In genomic region chr2:27085062-27085669, GRCh38 we compare ENCODE assay signal across 8 cellular contexts. TPM values are rescaled to one million over a fixed set of nuclear protein-coding genes. Genes with fewer than 3 reads are reported as not detected.
DNase-seq lines count a peak whose midpoint lies in the region; ATAC-seq and TF ChIP-seq lines count a peak whose summit lies in the region.

No MANE protein-coding gene starts in this region.

- H3K36me3 ChIP-seq in ACC112 (ENCODE audit: insufficient read depth, low read length) (no peaks in the 10 kb centered on the region), Loucy (ENCODE audit: insufficient read depth, low read length) (no peaks in the 10 kb centered on the region)
- no peaks in the 10 kb centered on the region for H3K36me3 ChIP-seq in naive thymus-derived CD4-positive, alpha-beta T cell (ENCODE audit: control insufficient read depth in 2 of 3, insufficient read depth in 3 of 3, low read length in 3 of 3)

- no peak for TF ChIP-seq CTCF in Loucy (conservative IDR thresholded peaks at IDR 0.05; ENCODE audit: low read length)

- H3K4me3 ChIP-seq in ACC112 (ENCODE audit: low read depth, low read length) (peak overlapping the region; percentile 94), Loucy (ENCODE audit: low read length, poor library complexity, severe bottlenecking) (peak overlapping the region; percentile 78)
- H3K4me3 ChIP-seq in naive thymus-derived CD4-positive, alpha-beta T cell (ENCODE audit: low read length): peak overlapping the region; percentile 68

- intact Hi-C loops in dendritic cell treated with granulocyte-macrophage colony-stimulating factor and Interleukin-4, amounts not matched to agents 40 ng/mL and 50 ng/mL, for 4 days (cut with micrococcal nuclease): loop anchor here (5.0 kb wide), 1 partner anchor 127 kb away; the partner anchor contains the start of genes ATRAID and SLC5A6
- intact Hi-C loops in naive thymus-derived CD4-positive, alpha-beta T cell (cut with micrococcal nuclease): loop anchor here (5.0 to 10.0 kb wide), 3 partner anchors 177 to 400 kb away; partner anchors contain the start of genes CENPA (in 1 of the 2), IFT172 (in 1 of the 2) and SLC30A3 (in 1 of the 2)
- intact Hi-C loops in left colon (cut with DNase I, micrococcal nuclease): loop anchor here (5.0 to 10.0 kb wide), 2 partner anchors 50 to 123 kb away; partner anchors contain the start of gene TMEM214 (in 1 of the 2)

- ATAC-seq in naive thymus-derived CD4-positive, alpha-beta T cell: no peak
- ATAC-seq in GM18498 (IDR thresholded peaks at IDR 0.05; ENCODE audit: unreplicated experiment): no peak
- ATAC-seq in left colon: no peak

- H3K4me2 ChIP-seq in Loucy (ENCODE audit: low read depth, low read length, poor library complexity, severe bottlenecking): peak overlapping the region; percentile 69

- H3K27me3 ChIP-seq in ACC112 (ENCODE audit: insufficient read depth, low read length): no peaks in the 10 kb centered on the region
- H3K27me3 ChIP-seq in Loucy (ENCODE audit: insufficient read depth, low read length, poor library complexity, severe bottlenecking): no peaks in the 10 kb centered on the region
- H3K27me3 ChIP-seq in naive thymus-derived CD4-positive, alpha-beta T cell (ENCODE audit: control insufficient read depth in 2 of 2, insufficient read depth in 2 of 2, low read length in 2 of 2): no peaks in the 10 kb centered on the region

- POLR2A ChIA-PET in naive thymus-derived CD4-positive, alpha-beta T cell (lab: Charles Lee): interaction anchor here (1.5 to 12.0 kb wide), 4 partner anchors 12 to 51 kb away, joined by 3 to 134 read pairs (median 55); partner anchors contain the start of genes AGBL5 and OST4

- H3K79me2 ChIP-seq in ACC112 (ENCODE audit: control insufficient read depth, insufficient read depth, low read length, unreplicated experiment) (peaks cover 8% of the 10 kb centered on the region), Loucy (ENCODE audit: insufficient read depth, low read length) (peaks cover 21% of the 10 kb centered on the region; the same call in 1 of the 2 replicates)

- peaks cover 2% of the 10 kb centered on the region for H3K27me3 Mint-ChIP-seq in dendritic cell treated with granulocyte-macrophage colony-stimulating factor and Interleukin-4, amounts not matched to agents 40 ng/mL and 50 ng/mL, for 4 days
- H3K27me3 Mint-ChIP-seq in naive thymus-derived CD4-positive, alpha-beta T cell: no peaks in the 10 kb centered on the region

- H3K4me3 Mint-ChIP-seq in dendritic cell treated with granulocyte-macrophage colony-stimulating factor and Interleukin-4, amounts not matched to agents 40 ng/mL and 50 ng/mL, for 4 days: peak overlapping the region; percentile 87
- peak overlapping the region; percentile 56 to 91 (median 80) for H3K4me3 Mint-ChIP-seq in naive thymus-derived CD4-positive, alpha-beta T cell

- no peaks in the 10 kb centered on the region for H3K9me3 ChIP-seq in Loucy (ENCODE audit: insufficient read depth, low read depth, low read length)
- H3K9me3 ChIP-seq in naive thymus-derived CD4-positive, alpha-beta T cell (ENCODE audit: control insufficient read depth in 2 of 3, low read length in 3 of 3): no peaks in the 10 kb centered on the region

- no peaks in the 10 kb centered on the region for H3K36me3 Mint-ChIP-seq in dendritic cell treated with granulocyte-macrophage colony-stimulating factor and Interleukin-4, amounts not matched to agents 40 ng/mL and 50 ng/mL, for 4 days (ENCODE audit: low read depth)
- no peaks in the 10 kb centered on the region for H3K36me3 Mint-ChIP-seq in naive thymus-derived CD4-positive, alpha-beta T cell

- no peaks in the 10 kb centered on the region for H3K9me3 Mint-ChIP-seq in dendritic cell treated with granulocyte-macrophage colony-stimulating factor and Interleukin-4, amounts not matched to agents 40 ng/mL and 50 ng/mL, for 4 days
- H3K9me3 Mint-ChIP-seq in naive thymus-derived CD4-positive, alpha-beta T cell: no peaks in the 10 kb centered on the region

- no peak overlapping the region for H3K27ac ChIP-seq in ACC112 (ENCODE audit: low read depth, low read length)
- H3K27ac ChIP-seq in naive thymus-derived CD4-positive, alpha-beta T cell (ENCODE audit: low read depth, low read length): peak overlapping the region; percentile 90

- no peaks in the 10 kb centered on the region for H4K20me1 ChIP-seq in Loucy (ENCODE audit: insufficient read depth, low read length, poor library complexity, severe bottlenecking)

- no peak overlapping the region for H2AFZ ChIP-seq in ACC112 (ENCODE audit: low read length, unreplicated experiment)
- H2AFZ ChIP-seq in Loucy (ENCODE audit: low read length): no peak overlapping the region

- peak overlapping the region; percentile 89 for H3K27ac Mint-ChIP-seq in dendritic cell treated with granulocyte-macrophage colony-stimulating factor and Interleukin-4, amounts not matched to agents 40 ng/mL and 50 ng/mL, for 4 days
- peak overlapping the region in 8 of 9 donors; percentile 48 to 75 (median 59) for H3K27ac Mint-ChIP-seq in naive thymus-derived CD4-positive, alpha-beta T cell

- H3K4me1 Mint-ChIP-seq in dendritic cell treated with granulocyte-macrophage colony-stimulating factor and Interleukin-4, amounts not matched to agents 40 ng/mL and 50 ng/mL, for 4 days (ENCODE audit: low read depth): peaks cover 60% of the 10 kb centered on the region
- H3K4me1 Mint-ChIP-seq in naive thymus-derived CD4-positive, alpha-beta T cell: peaks cover 19 to 55% (median 37%) of the 10 kb centered on the region in 7 donors

- DNase-seq in naive thymus-derived CD4-positive, alpha-beta T cell: no peak
- no peak for DNase-seq in activated CD4-positive, CD25-positive, alpha-beta regulatory T cell treated with anti-CD3 and anti-CD28 coated beads, Interleukin-2, amount 50 U/mL, for 72 hours
- DNase-seq in left colon (no peak), HCEC 1CT (no peak)

- no peaks in the 10 kb centered on the region for H3K9me2 ChIP-seq in Loucy (replicated peaks; ENCODE audit: low read depth, low read length)

- peaks cover 16% of the 10 kb centered on the region for H3K4me1 ChIP-seq in ACC112 (ENCODE audit: control insufficient read depth, insufficient read depth, low read length, unreplicated experiment)
- H3K4me1 ChIP-seq in Loucy (ENCODE audit: insufficient read depth, low read length, poor library complexity, severe bottlenecking): peaks cover 53% of the 10 kb centered on the region
- H3K4me1 ChIP-seq in naive thymus-derived CD4-positive, alpha-beta T cell (ENCODE audit: control insufficient read depth in 2 of 2, insufficient read depth in 2 of 2, low read length in 2 of 2): peaks cover 22 to 23% of the 10 kb centered on the region in 2 donors

- CTCF ChIA-PET in naive thymus-derived CD4-positive, alpha-beta T cell (lab: Charles Lee): interaction anchor here (1.2 to 2.1 kb wide), 3 partner anchors 14 to 218 kb away, joined by 4 to 6 read pairs (median 5); partner anchors contain the start of genes AGBL5 and OST4

- H3F3A ChIP-seq in Loucy (ENCODE audit: low read depth): peaks cover 7% of the 10 kb centered on the region; the same call in 1 of the 2 replicates

- peak overlapping the region; percentile 79 for H3K9ac ChIP-seq in Loucy (ENCODE audit: low read depth, low read length, poor library complexity, severe bottlenecking)

RNA-seq across cellular contexts. Expression of gene KHK, which starts 1.4 kb away (rescaled TPM):
- 10 to 100 TPM in 1 of 5 experiments, 1 to 10 TPM in 4; 5.8 to 13.8 (median 6.2) TPM for total RNA-seq in naive thymus-derived CD4-positive, alpha-beta T cell
- 1 to 10 TPM; 7.6 to 8.8 TPM for polyA plus RNA-seq in naive thymus-derived CD4-positive, alpha-beta T cell
- 10 to 100 TPM in 1 of 2 donors, 1 to 10 TPM in 1; 8.8 to 13.4 TPM for total RNA-seq in left colon

RNA-seq across cellular contexts. Expression of gene EMILIN1, which starts 6.8 kb away (rescaled TPM):
- 1 to 10 TPM in 1 of 5 experiments, under 1 TPM in 4; 0.35 to 1.4 (median 0.61) TPM for total RNA-seq in naive thymus-derived CD4-positive, alpha-beta T cell
- polyA plus RNA-seq in naive thymus-derived CD4-positive, alpha-beta T cell: 1 to 10 TPM in 1 of 2 donors, under 1 TPM in 1; 0.89 to 1.1 TPM
- total RNA-seq in left colon: 10 to 100 TPM in 1 of 2 donors, 1 to 10 TPM in 1; 8.4 to 41.6 TPM

RNA-seq across cellular contexts. Expression of gene OST4, which starts 13.7 kb away (rescaled TPM):
- total RNA-seq in naive thymus-derived CD4-positive, alpha-beta T cell: 100 to 1,000 TPM; 241 to 398 (median 263) TPM
- polyA plus RNA-seq in naive thymus-derived CD4-positive, alpha-beta T cell: 100 to 1,000 TPM; 747 to 884 TPM
- total RNA-seq in left colon: 100 to 1,000 TPM; 243 to 278 TPM

RNA-seq across cellular contexts. Expression of gene AGBL5, which starts 33.7 kb away (rescaled TPM):
- total RNA-seq in naive thymus-derived CD4-positive, alpha-beta T cell: 10 to 100 TPM in 4 of 5 experiments, 1 to 10 TPM in 1; 7.6 to 15.7 (median 12.4) TPM
- polyA plus RNA-seq in naive thymus-derived CD4-positive, alpha-beta T cell: 10 to 100 TPM in 1 of 2 donors, 1 to 10 TPM in 1; 8.0 to 10.4 TPM
- total RNA-seq in left colon: 10 to 100 TPM; 14.7 to 16.1 TPM

RNA-seq across cellular contexts. Expression of gene CGREF1, which starts 33.8 kb away (rescaled TPM):
- 1 to 10 TPM in 1 of 5 experiments, under 1 TPM in 3, not detected in 1; 0.34 to 3.5 (median 0.54) TPM for total RNA-seq in naive thymus-derived CD4-positive, alpha-beta T cell
- polyA plus RNA-seq in naive thymus-derived CD4-positive, alpha-beta T cell: under 1 TPM; 0.45 to 0.50 TPM
- total RNA-seq in left colon: 1 to 10 TPM in 1 of 2 donors, under 1 TPM in 1; 0.53 to 3.8 TPM
